Comparison of ENCODE assay signal across 1 cellular context in the genomic region with DNA sequence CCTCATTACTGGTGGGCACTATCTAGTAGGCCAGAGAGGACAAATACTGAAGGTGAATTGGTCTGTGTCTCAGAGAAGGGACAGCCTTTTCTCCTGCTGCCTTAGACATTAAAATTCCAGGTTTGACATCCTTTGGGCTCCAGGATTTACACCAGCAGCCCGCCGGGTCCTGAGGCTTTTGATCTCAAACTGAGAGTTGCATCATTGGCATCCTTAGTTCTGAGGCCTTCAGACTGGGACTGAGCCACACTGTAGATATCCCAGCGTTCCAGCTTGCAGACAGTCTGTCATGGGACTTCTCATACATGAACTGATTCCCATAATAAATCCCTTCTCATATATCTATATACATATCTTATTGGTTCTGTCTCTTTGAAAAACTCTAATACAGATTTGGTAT.
TF ChIP-seq lines count a peak whose summit lies in the region.

No MANE protein-coding gene starts in this region.

TF ChIP-seq in GM23338, 12 proteins besides CTCF, POLR2A, EP300 and RAD21 (continued from another document):
- TF ChIP-seq, protein P1, sequence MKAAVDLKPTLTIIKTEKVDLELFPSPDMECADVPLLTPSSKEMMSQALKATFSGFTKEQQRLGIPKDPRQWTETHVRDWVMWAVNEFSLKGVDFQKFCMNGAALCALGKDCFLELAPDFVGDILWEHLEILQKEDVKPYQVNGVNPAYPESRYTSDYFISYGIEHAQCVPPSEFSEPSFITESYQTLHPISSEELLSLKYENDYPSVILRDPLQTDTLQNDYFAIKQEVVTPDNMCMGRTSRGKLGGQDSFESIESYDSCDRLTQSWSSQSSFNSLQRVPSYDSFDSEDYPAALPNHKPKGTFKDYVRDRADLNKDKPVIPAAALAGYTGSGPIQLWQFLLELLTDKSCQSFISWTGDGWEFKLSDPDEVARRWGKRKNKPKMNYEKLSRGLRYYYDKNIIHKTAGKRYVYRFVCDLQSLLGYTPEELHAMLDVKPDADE (IDR thresholded peaks at IDR 0.05): no peak
- TF ChIP-seq, protein P2, sequence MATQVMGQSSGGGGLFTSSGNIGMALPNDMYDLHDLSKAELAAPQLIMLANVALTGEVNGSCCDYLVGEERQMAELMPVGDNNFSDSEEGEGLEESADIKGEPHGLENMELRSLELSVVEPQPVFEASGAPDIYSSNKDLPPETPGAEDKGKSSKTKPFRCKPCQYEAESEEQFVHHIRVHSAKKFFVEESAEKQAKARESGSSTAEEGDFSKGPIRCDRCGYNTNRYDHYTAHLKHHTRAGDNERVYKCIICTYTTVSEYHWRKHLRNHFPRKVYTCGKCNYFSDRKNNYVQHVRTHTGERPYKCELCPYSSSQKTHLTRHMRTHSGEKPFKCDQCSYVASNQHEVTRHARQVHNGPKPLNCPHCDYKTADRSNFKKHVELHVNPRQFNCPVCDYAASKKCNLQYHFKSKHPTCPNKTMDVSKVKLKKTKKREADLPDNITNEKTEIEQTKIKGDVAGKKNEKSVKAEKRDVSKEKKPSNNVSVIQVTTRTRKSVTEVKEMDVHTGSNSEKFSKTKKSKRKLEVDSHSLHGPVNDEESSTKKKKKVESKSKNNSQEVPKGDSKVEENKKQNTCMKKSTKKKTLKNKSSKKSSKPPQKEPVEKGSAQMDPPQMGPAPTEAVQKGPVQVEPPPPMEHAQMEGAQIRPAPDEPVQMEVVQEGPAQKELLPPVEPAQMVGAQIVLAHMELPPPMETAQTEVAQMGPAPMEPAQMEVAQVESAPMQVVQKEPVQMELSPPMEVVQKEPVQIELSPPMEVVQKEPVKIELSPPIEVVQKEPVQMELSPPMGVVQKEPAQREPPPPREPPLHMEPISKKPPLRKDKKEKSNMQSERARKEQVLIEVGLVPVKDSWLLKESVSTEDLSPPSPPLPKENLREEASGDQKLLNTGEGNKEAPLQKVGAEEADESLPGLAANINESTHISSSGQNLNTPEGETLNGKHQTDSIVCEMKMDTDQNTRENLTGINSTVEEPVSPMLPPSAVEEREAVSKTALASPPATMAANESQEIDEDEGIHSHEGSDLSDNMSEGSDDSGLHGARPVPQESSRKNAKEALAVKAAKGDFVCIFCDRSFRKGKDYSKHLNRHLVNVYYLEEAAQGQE (IDR thresholded peaks at IDR 0.05; ENCODE audit: unreplicated experiment): no peak
- TF ChIP-seq NANOG (IDR thresholded peaks at IDR 0.05; ENCODE audit: borderline replicate concordance) (no peak), STAT1 (IDR thresholded peaks at IDR 0.05; ENCODE audit: unreplicated experiment) (no peak)
